In the genomic region with DNA sequence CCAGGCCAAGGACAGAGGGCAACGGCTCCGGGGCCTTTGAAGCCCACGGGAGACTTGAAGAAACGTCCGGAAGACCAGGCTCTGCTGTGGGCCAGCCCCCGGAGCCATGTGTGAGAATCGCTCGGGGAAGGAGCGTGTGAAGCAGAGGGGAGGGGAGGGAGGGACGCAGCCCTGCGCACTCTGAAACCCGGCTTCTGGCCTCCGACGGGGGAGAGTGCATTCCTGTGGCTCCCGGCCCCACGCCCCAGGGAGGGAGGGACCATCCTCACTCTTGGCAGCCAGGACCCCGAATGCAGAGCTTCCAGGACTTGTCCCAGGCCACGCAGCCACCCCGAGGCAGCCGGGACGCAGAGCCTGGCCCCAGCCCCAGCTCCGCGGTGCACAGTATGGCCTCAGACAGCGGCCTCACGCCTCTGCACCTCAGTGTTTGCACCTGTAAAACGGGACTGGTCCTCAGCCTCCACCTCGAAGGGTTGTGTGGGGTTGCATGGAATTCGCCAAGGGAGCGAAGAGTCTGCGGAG, we compare ENCODE assay signal across 11 cellular contexts.
DNase-seq lines count a peak whose midpoint lies in the region; ATAC-seq and TF ChIP-seq lines count a peak whose summit lies in the region.
"Had no signal": no experiment of that assay in that cellular context is flagged by ENCODE, and none has a peak within 500 bp of the region (broad histone marks: within the 10 kb centered on the region; RNA-seq: fewer than 3 reads in every experiment).

No MANE protein-coding gene starts in this region.

- intact Hi-C loops in activated naive CD4-positive, alpha-beta T cell treated with anti-CD3 and anti-CD28 coated beads for 36 hours (cut with micrococcal nuclease), result no loop called here
- intact Hi-C loops in left colon (cut with DNase I, micrococcal nuclease) (no loop called here), upper lobe of right lung (cut with DNase I) (no loop called here)

- H3K27me3 Mint-ChIP-seq in activated naive CD4-positive, alpha-beta T cell treated with anti-CD3 and anti-CD28 coated beads for 36 hours (ENCODE audit: low read depth), result peaks cover 8% of the 10 kb centered on the region
- H3K27me3 Mint-ChIP-seq in activated naive CD4-positive, alpha-beta T cell treated with anti-CD3 and anti-CD28 coated beads, Interleukin-2, amount 10 ng/mL, durations not matched to agents 7 days and 5 days, result peaks cover 30% of the 10 kb centered on the region

- H3K27ac ChIP-seq in upper lobe of right lung (no peak overlapping the region), Peyer's patch (no peak overlapping the region)
- H3K27ac ChIP-seq: 22Rv1, sigmoid colon had no signal

- no peak overlapping the region for H3K4me3 ChIP-seq in choroid plexus epithelial cell (ENCODE audit: low read depth, low read length)
- no peak overlapping the region for H3K4me3 ChIP-seq in upper lobe of right lung
- H3K4me3 ChIP-seq in Peyer's patch, result no peak overlapping the region
- H3K4me3 ChIP-seq: sigmoid colon had no signal

- H3K9me3 ChIP-seq in upper lobe of right lung, result no peaks in the 10 kb centered on the region
- no peaks in the 10 kb centered on the region for H3K9me3 ChIP-seq in Peyer's patch
- H3K9me3 ChIP-seq: sigmoid colon had no signal

- H3K27me3 ChIP-seq in upper lobe of right lung, result peaks cover 16% of the 10 kb centered on the region
- H3K27me3 ChIP-seq in Peyer's patch, result no peaks in the 10 kb centered on the region

- H3K9me3 Mint-ChIP-seq in activated naive CD4-positive, alpha-beta T cell treated with anti-CD3 and anti-CD28 coated beads for 36 hours, result no peaks in the 10 kb centered on the region
- H3K9me3 Mint-ChIP-seq in activated naive CD4-positive, alpha-beta T cell treated with anti-CD3 and anti-CD28 coated beads, Interleukin-2, amount 10 ng/mL, durations not matched to agents 7 days and 5 days, result no peaks in the 10 kb centered on the region

- peaks cover 15% of the 10 kb centered on the region for H3K4me1 ChIP-seq in upper lobe of right lung
- H3K4me1 ChIP-seq in Peyer's patch, result peaks cover 0 to 8% (median 0%) of the 10 kb centered on the region in 4 donors

- TF ChIP-seq POLR2A in Peyer's patch (IDR thresholded peaks at IDR 0.05), result no peak

- no peaks in the 10 kb centered on the region for H3K36me3 Mint-ChIP-seq in activated naive CD4-positive, alpha-beta T cell treated with anti-CD3 and anti-CD28 coated beads for 36 hours (ENCODE audit: low read depth)
- H3K36me3 Mint-ChIP-seq in activated naive CD4-positive, alpha-beta T cell treated with anti-CD3 and anti-CD28 coated beads, Interleukin-2, amount 10 ng/mL, durations not matched to agents 7 days and 5 days, result no peaks in the 10 kb centered on the region

- CTCF ChIA-PET in activated naive CD4-positive, alpha-beta T cell treated with anti-CD3 and anti-CD28 coated beads for 36 hours (lab: Charles Lee), result no interaction called here
- CTCF ChIA-PET in activated naive CD4-positive, alpha-beta T cell treated with anti-CD3 and anti-CD28 coated beads, Interleukin-2, amount 10 ng/mL, durations not matched to agents 7 days and 5 days (lab: Charles Lee), result no interaction called here

- H3K4me3 Mint-ChIP-seq in activated naive CD4-positive, alpha-beta T cell treated with anti-CD3 and anti-CD28 coated beads for 36 hours, result no peak overlapping the region
- no peak overlapping the region for H3K4me3 Mint-ChIP-seq in activated naive CD4-positive, alpha-beta T cell treated with anti-CD3 and anti-CD28 coated beads, Interleukin-2, amount 10 ng/mL, durations not matched to agents 7 days and 5 days

- ATAC-seq in left colon (peak; percentile 34), upper lobe of right lung (peak; percentile 55)

- H3K27ac Mint-ChIP-seq in activated naive CD4-positive, alpha-beta T cell treated with anti-CD3 and anti-CD28 coated beads for 36 hours, result no peak overlapping the region
- no peak overlapping the region for H3K27ac Mint-ChIP-seq in activated naive CD4-positive, alpha-beta T cell treated with anti-CD3 and anti-CD28 coated beads, Interleukin-2, amount 10 ng/mL, durations not matched to agents 7 days and 5 days

- TF ChIP-seq CTCF in choroid plexus epithelial cell (conservative IDR thresholded peaks at IDR 0.05; ENCODE audit: low read depth, low read length) (no peak), upper lobe of right lung (IDR thresholded peaks at IDR 0.05) (no peak), Peyer's patch (IDR thresholded peaks at IDR 0.05) (no peak)

- peak; percentile 17 for DNase-seq in activated naive CD4-positive, alpha-beta T cell treated with anti-CD3 and anti-CD28 coated beads for 36 hours
- DNase-seq in activated naive CD4-positive, alpha-beta T cell treated with anti-CD3 and anti-CD28 coated beads, Interleukin-2, amount 10 ng/mL, durations not matched to agents 7 days and 5 days, result no peak
- DNase-seq in choroid plexus epithelial cell (ENCODE audit: low read depth), result peak; percentile 79
- no peak for DNase-seq in left colon
- DNase-seq in upper lobe of right lung, result no peak
- no peak for DNase-seq in cerebellar cortex (ENCODE audit: low spot score)
- DNase-seq in Peyer's patch, result no peak
- no peak for DNase-seq in DMS153 treated with DMSO at 0.1 percent for 48 hours (lab: John Stamatoyannopoulos, UW; ENCODE audit: unreplicated experiment)
- DNase-seq: midbrain, sigmoid colon had no signal

- H3K36me3 ChIP-seq in upper lobe of right lung (no peaks in the 10 kb centered on the region), Peyer's patch (no peaks in the 10 kb centered on the region)
- H3K36me3 ChIP-seq: sigmoid colon had no signal

- H3K4me1 Mint-ChIP-seq in activated naive CD4-positive, alpha-beta T cell treated with anti-CD3 and anti-CD28 coated beads for 36 hours (ENCODE audit: low read depth), result peaks cover 16% of the 10 kb centered on the region
- H3K4me1 Mint-ChIP-seq in activated naive CD4-positive, alpha-beta T cell treated with anti-CD3 and anti-CD28 coated beads, Interleukin-2, amount 10 ng/mL, durations not matched to agents 7 days and 5 days, result peaks cover 8% of the 10 kb centered on the region

Comparison
In these comparisons a context has a peak if more than half of its experiments do, and no peak if none do; other contexts are left out.
1. DNase-seq: peak in activated naive CD4-positive, alpha-beta T cell treated with anti-CD3 and anti-CD28 coated beads for 36 hours (single experiment) and choroid plexus epithelial cell (single experiment); none in activated naive CD4-positive, alpha-beta T cell treated with anti-CD3 and anti-CD28 coated beads, Interleukin-2, amount 10 ng/mL, durations not matched to agents 7 days and 5 days (single experiment), left colon (0 of 2), upper lobe of right lung (single experiment), cerebellar cortex (single experiment), Peyer's patch (0 of 3) and DMS153 treated with DMSO at 0.1 percent for 48 hours (single experiment).